In genomic region chr18:78378403-78378802, GRCh38 we compare ENCODE assay signal across 31 cellular contexts.
"Had no signal": no experiment of that assay in that cellular context is flagged by ENCODE, and none has a peak within 500 bp of the region (broad histone marks: within the 10 kb centered on the region; RNA-seq: fewer than 3 reads in every experiment).

No MANE protein-coding gene starts in this region.

- H3K27ac ChIP-seq: brain microvascular endothelial cell, coronary artery, dorsolateral prefrontal cortex, foreskin keratinocyte, gastrocnemius medialis, WERI-Rb-1 had no signal

- H3K36me3 ChIP-seq: brain microvascular endothelial cell, gastrocnemius medialis, WERI-Rb-1 had no signal

- H3K4me3 Mint-ChIP-seq: activated B cell treated with CpG ODN at 0.5 μM for 24 hours; activated CD8-positive, alpha-beta T cell treated with anti-CD3 and anti-CD28 coated beads for 36 hours; activated naive CD8-positive, alpha-beta T cell; activated T-cell treated with anti-CD3 and anti-CD28 coated beads, Interleukin-2, amount 50 U/mL, for 4 hours; activated T-helper 17 cell treated with anti-CD3 and anti-CD28 coated beads, Interleukin-2, amount 50 U/mL, for 72 hours; central memory CD8-positive, alpha-beta T cell; dendritic cell treated with granulocyte-macrophage colony-stimulating factor and Interleukin-4, amounts not matched to agents 40 ng/mL and 50 ng/mL, for 4 days; endodermal cell; T-helper 17 cell; T-helper 2 cell treated with Interferon-gamma antibody and Interleukin-4, amounts not matched to agents 5 μg/mL and 100 μg/mL, for 36 hours had no signal

- H3K4me1 Mint-ChIP-seq: activated B cell treated with CpG ODN at 0.5 μM for 24 hours; activated T-helper 17 cell treated with anti-CD3 and anti-CD28 coated beads, Interleukin-2, amount 50 U/mL, for 72 hours; central memory CD8-positive, alpha-beta T cell; endodermal cell; T-helper 17 cell had no signal

- DNase-seq: activated B cell treated with CpG ODN at 0.5 μM for 24 hours; activated CD4-positive, alpha-beta T cell treated with anti-CD3 and anti-CD28 coated beads for 48 hours; activated CD4-positive, alpha-beta T cell treated with anti-CD3 and anti-CD28 coated beads, Interleukin-2, amount 50 U/mL, for 1 hour; activated CD4-positive, alpha-beta T cell treated with anti-CD3 and anti-CD28 coated beads, Interleukin-2, amount 50 U/mL, for 48 hours; activated CD8-positive, alpha-beta memory T cell treated with anti-CD3 and anti-CD28 coated beads for 24 hours; activated CD8-positive, alpha-beta T cell treated with anti-CD3 and anti-CD28 coated beads for 36 hours; activated effector memory CD4-positive, alpha-beta T cell treated with Interleukin-2 at 50 U/mL for 16 hours; activated gamma-delta T cell treated with Interleukin-2 at 50 U/mL for 16 hours; activated naive CD4-positive, alpha-beta T cell treated with anti-CD3 and anti-CD28 coated beads, Interleukin-2, amount 50 U/mL, for 16 hours; activated naive CD4-positive, alpha-beta T cell treated with Interleukin-2 at 50 U/mL for 16 hours; activated T-cell treated with anti-CD3 and anti-CD28 coated beads, Interleukin-2, amount 50 U/mL, for 4 hours; amniotic stem cell; brain microvascular endothelial cell; dorsolateral prefrontal cortex; effector memory CD4-positive, alpha-beta T cell; endodermal cell; foreskin keratinocyte; gastrocnemius medialis; glutamatergic neuron; T-helper 1 cell; T-helper 17 cell; T1000; WERI-Rb-1 had no signal

- H3K4me1 ChIP-seq: foreskin keratinocyte, gastrocnemius medialis had no signal

- H3K9me3 Mint-ChIP-seq: activated B cell treated with CpG ODN at 0.5 μM for 24 hours; activated CD8-positive, alpha-beta T cell treated with anti-CD3 and anti-CD28 coated beads for 36 hours; endodermal cell; T-helper 2 cell treated with Interferon-gamma antibody and Interleukin-4, amounts not matched to agents 5 μg/mL and 100 μg/mL, for 36 hours had no signal

- H3K27me3 ChIP-seq: brain microvascular endothelial cell, foreskin keratinocyte, gastrocnemius medialis had no signal

- ATAC-seq: activated CD4-positive, CD25-positive, alpha-beta regulatory T cell treated with anti-CD3 and anti-CD28 coated beads, Interleukin-2, amount 50 U/mL, for 24 hours; activated CD8-positive, alpha-beta T cell treated with anti-CD3 and anti-CD28 coated beads for 36 hours; activated T-cell treated with anti-CD3 and anti-CD28 coated beads, Interleukin-2, amount 50 U/mL, for 4 hours; activated T-helper 17 cell treated with anti-CD3 and anti-CD28 coated beads, Interleukin-2, amount 50 U/mL, for 72 hours; esophagus mucosa; foreskin keratinocyte; gastrocnemius medialis; T-helper 17 cell had no signal

- H3K4me3 ChIP-seq: coronary artery, dorsolateral prefrontal cortex, gastrocnemius medialis had no signal

- H3K9me3 ChIP-seq: gastrocnemius medialis had no signal

- H3K27me3 Mint-ChIP-seq: activated B cell treated with CpG ODN at 0.5 μM for 24 hours; activated CD8-positive, alpha-beta T cell treated with anti-CD3 and anti-CD28 coated beads for 36 hours; dendritic cell treated with granulocyte-macrophage colony-stimulating factor and Interleukin-4, amounts not matched to agents 40 ng/mL and 50 ng/mL, for 4 days had no signal

- H3K36me3 Mint-ChIP-seq: activated naive CD8-positive, alpha-beta T cell had no signal

- H3K27ac Mint-ChIP-seq: activated B cell treated with CpG ODN at 0.5 μM for 24 hours; activated CD8-positive, alpha-beta T cell treated with anti-CD3 and anti-CD28 coated beads for 36 hours; activated naive CD8-positive, alpha-beta T cell; activated T-helper 17 cell treated with anti-CD3 and anti-CD28 coated beads, Interleukin-2, amount 50 U/mL, for 72 hours; dendritic cell treated with granulocyte-macrophage colony-stimulating factor and Interleukin-4, amounts not matched to agents 40 ng/mL and 50 ng/mL, for 4 days; endodermal cell; T-helper 17 cell; T-helper 2 cell treated with Interferon-gamma antibody and Interleukin-4, amounts not matched to agents 5 μg/mL and 100 μg/mL, for 36 hours had no signal
